In the genomic region with DNA sequence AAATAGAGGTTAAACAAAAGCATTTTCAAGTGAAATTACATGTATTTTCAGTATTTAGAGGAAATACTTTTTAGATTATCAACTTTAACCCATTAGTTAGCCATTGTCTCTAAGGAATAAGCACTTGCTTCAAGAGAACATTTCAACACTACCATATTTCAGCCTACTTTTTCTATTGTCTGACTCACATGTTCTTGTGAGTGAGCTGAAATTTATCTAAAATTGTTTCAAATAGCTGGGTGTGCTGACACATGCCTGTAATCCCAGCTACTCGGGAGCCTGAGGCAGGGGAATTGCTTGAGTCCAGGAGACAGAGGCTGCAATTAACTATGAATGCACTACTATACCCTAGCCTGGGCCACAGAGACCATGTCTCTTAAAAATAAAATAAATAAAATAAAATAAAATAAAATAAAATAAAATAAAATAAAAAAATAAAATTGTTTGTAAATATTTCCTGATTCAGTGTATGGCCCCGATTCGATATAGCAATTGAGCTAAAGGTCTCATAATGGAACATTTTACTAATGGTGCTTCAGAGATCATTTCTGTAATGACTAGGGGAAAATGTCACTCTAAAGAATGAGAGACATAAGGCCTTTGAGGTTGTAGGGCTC, we compare ENCODE assay signal across 32 cellular contexts.
DNase-seq lines count a peak whose midpoint lies in the region; TF ChIP-seq lines count a peak whose summit lies in the region.
"Had no signal": no experiment of that assay in that cellular context is flagged by ENCODE, and none has a peak within 500 bp of the region (broad histone marks: within the 10 kb centered on the region; RNA-seq: fewer than 3 reads in every experiment).

No MANE protein-coding gene starts in this region.

- DNase-seq in AG10803 (ENCODE audit: low read depth), result peak; percentile 61
- DNase-seq in NCI-H226, result peak; percentile 13
- DNase-seq in epithelial cell of esophagus (ENCODE audit: low read depth), result peak; percentile 62
- DNase-seq in mesenchymal stem cell, result no peak
- DNase-seq in activated gamma-delta T cell (lab: John Stamatoyannopoulos, UW), result no peak
- DNase-seq in CD14-positive monocyte (ENCODE audit: low spot score), result no peak
- no peak for DNase-seq in kidney tubule cell (ENCODE audit: low spot score)
- DNase-seq in activated CD4-positive, alpha-beta T cell treated with anti-CD3 and anti-CD28 coated beads for 48 hours, result no peak
- DNase-seq: ACHN; activated CD4-positive, alpha-beta T cell treated with anti-CD3 and anti-CD28 coated beads, Interleukin-2, amount 10 ng/mL, durations not matched to agents 7 days and 5 days; activated effector memory CD4-positive, alpha-beta T cell treated with anti-CD3 and anti-CD28 coated beads, Interleukin-2, amount 50 U/mL, for 16 hours; activated naive CD8-positive, alpha-beta T cell treated with anti-CD3 and anti-CD28 coated beads, Interleukin-2, amount 10 ng/mL, durations not matched to agents 7 days and 5 days; activated T-cell treated with anti-CD3 and anti-CD28 coated beads, Interleukin-2, amount 50 U/mL, for 24 hours; BE2C; cerebellar nuclear complex; dorsolateral prefrontal cortex; esophagus squamous epithelium; H9; islet precursor cell; left ventricle myocardium inferior; mesendoderm; NCI-H1105; NCI-H187; NCI-H510A treated with DMSO at 0.1 percent for 48 hours; RPMI8226; stimulated activated CD4-positive, alpha-beta T cell treated with anti-CD3 and anti-CD28 coated beads, Interleukin-2, amount 100 ng/mL, for 24 hours; stomach; T-cell; thyroid gland had no signal

- no peaks in the 10 kb centered on the region for H3K4me1 Mint-ChIP-seq in CD14-positive monocyte
- H3K4me1 Mint-ChIP-seq: activated CD4-positive, alpha-beta T cell treated with anti-CD3 and anti-CD28 coated beads, Interleukin-2, amount 10 ng/mL, durations not matched to agents 7 days and 5 days; activated naive CD8-positive, alpha-beta T cell treated with anti-CD3 and anti-CD28 coated beads, Interleukin-2, amount 10 ng/mL, durations not matched to agents 7 days and 5 days; H9; neural crest cell; T-cell had no signal

- intact Hi-C loops in CD14-positive monocyte (cut with micrococcal nuclease), result no loop called here

- H3K4me3 ChIP-seq in AG10803 (ENCODE audit: low read length) (no peak overlapping the region), epithelial cell of esophagus (ENCODE audit: low read length) (no peak overlapping the region), mesenchymal stem cell (ENCODE audit: insufficient read depth in 1 of 2, low read depth in 1 of 2, low read length in 2 of 2) (no peak overlapping the region)
- H3K4me3 ChIP-seq: dorsolateral prefrontal cortex, esophagus squamous epithelium, left ventricle myocardium inferior, right atrium auricular region, stomach, thyroid gland had no signal

- no peak overlapping the region for H2BK120ac ChIP-seq in mesenchymal stem cell (ENCODE audit: low read depth, low read length)

- no peak overlapping the region for H3K14ac ChIP-seq in mesenchymal stem cell (ENCODE audit: low read length in 2 of 2)

- no peaks in the 10 kb centered on the region for H3K27me3 Mint-ChIP-seq in CD14-positive monocyte (ENCODE audit: low read depth in 3 of 3)
- H3K27me3 Mint-ChIP-seq: activated CD4-positive, alpha-beta T cell treated with anti-CD3 and anti-CD28 coated beads, Interleukin-2, amount 10 ng/mL, durations not matched to agents 7 days and 5 days; activated naive CD8-positive, alpha-beta T cell treated with anti-CD3 and anti-CD28 coated beads, Interleukin-2, amount 10 ng/mL, durations not matched to agents 7 days and 5 days; activated T-cell treated with anti-CD3 and anti-CD28 coated beads, Interleukin-2, amount 50 U/mL, for 24 hours; T-cell had no signal

- peaks cover 0 to 31% of the 10 kb centered on the region in 2 experiments for H3K36me3 ChIP-seq in mesenchymal stem cell (ENCODE audit: control insufficient read depth in 1 of 2, insufficient read depth in 2 of 2, low read depth in 1 of 2, low read length in 2 of 2)
- H3K36me3 ChIP-seq: thyroid gland had no signal

- no peaks in the 10 kb centered on the region for H3K27me3 ChIP-seq in mesenchymal stem cell (ENCODE audit: control insufficient read depth in 1 of 2, insufficient read depth in 1 of 2, low read length in 2 of 2)
- H3K27me3 ChIP-seq: BE2C, dorsolateral prefrontal cortex, esophagus squamous epithelium, right atrium auricular region, stomach, thyroid gland had no signal

- no peaks in the 10 kb centered on the region for H3K79me1 ChIP-seq in mesenchymal stem cell (replicated peaks; ENCODE audit: low read length, poor library complexity, severe bottlenecking)

- H2AK5ac ChIP-seq in mesenchymal stem cell (ENCODE audit: low read length, severe bottlenecking), result no peak overlapping the region

- WGBS in mesenchymal stem cell, result 87% methylated on average over 3 of the region's 3 CpGs

- no peak overlapping the region for H3K27ac ChIP-seq in mesenchymal stem cell (ENCODE audit: low read length, poor library complexity, severe bottlenecking)
- H3K27ac ChIP-seq: dorsolateral prefrontal cortex, esophagus squamous epithelium, left ventricle myocardium inferior, parathyroid adenoma, right atrium auricular region, stomach, thyroid gland had no signal

- no peak overlapping the region for H3K4ac ChIP-seq in mesenchymal stem cell (ENCODE audit: low read depth in 1 of 2, low read length in 2 of 2)

- no peaks in the 10 kb centered on the region for H3K4me1 ChIP-seq in mesenchymal stem cell (ENCODE audit: control insufficient read depth, insufficient read depth, low read depth, low read length)
- H3K4me1 ChIP-seq: BE2C, esophagus squamous epithelium, left ventricle myocardium inferior, parathyroid adenoma, right atrium auricular region, thyroid gland had no signal

- H3K9me3 Mint-ChIP-seq in CD14-positive monocyte, result no peaks in the 10 kb centered on the region
- H3K9me3 Mint-ChIP-seq: activated CD4-positive, alpha-beta T cell treated with anti-CD3 and anti-CD28 coated beads, Interleukin-2, amount 10 ng/mL, durations not matched to agents 7 days and 5 days; activated naive CD8-positive, alpha-beta T cell treated with anti-CD3 and anti-CD28 coated beads, Interleukin-2, amount 10 ng/mL, durations not matched to agents 7 days and 5 days; activated T-cell treated with anti-CD3 and anti-CD28 coated beads, Interleukin-2, amount 50 U/mL, for 24 hours; H9; T-cell had no signal

- H3K4me3 Mint-ChIP-seq in CD14-positive monocyte, result no peak overlapping the region
- H3K4me3 Mint-ChIP-seq: activated CD4-positive, alpha-beta T cell treated with anti-CD3 and anti-CD28 coated beads, Interleukin-2, amount 10 ng/mL, durations not matched to agents 7 days and 5 days; activated naive CD8-positive, alpha-beta T cell treated with anti-CD3 and anti-CD28 coated beads, Interleukin-2, amount 10 ng/mL, durations not matched to agents 7 days and 5 days; activated T-cell treated with anti-CD3 and anti-CD28 coated beads, Interleukin-2, amount 50 U/mL, for 24 hours; H9; neural crest cell; T-cell had no signal

- no peak overlapping the region for H2BK12ac ChIP-seq in mesenchymal stem cell (ENCODE audit: low read length in 2 of 2)

- no peak overlapping the region for H4K8ac ChIP-seq in mesenchymal stem cell (ENCODE audit: low read length)

- no peak overlapping the region for H2BK15ac ChIP-seq in mesenchymal stem cell (ENCODE audit: low read depth, poor library complexity, severe bottlenecking)

- H3K9me3 ChIP-seq in mesenchymal stem cell (ENCODE audit: control insufficient read depth, low read length), result no peaks in the 10 kb centered on the region
- H3K9me3 ChIP-seq: BE2C, esophagus squamous epithelium, left ventricle myocardium inferior, right atrium auricular region, stomach, thyroid gland had no signal

- peak overlapping the region; percentile 28 for H3K9ac ChIP-seq in mesenchymal stem cell (ENCODE audit: low read length)
- H3K9ac ChIP-seq: parathyroid adenoma had no signal

- H4K91ac ChIP-seq in mesenchymal stem cell (ENCODE audit: low read length), result no peak overlapping the region

- no peak overlapping the region for H2BK5ac ChIP-seq in mesenchymal stem cell (ENCODE audit: low read depth, low read length, poor library complexity, severe bottlenecking)

- H2AFZ ChIP-seq in mesenchymal stem cell (ENCODE audit: low read depth, low read length), result no peak overlapping the region
- H2AFZ ChIP-seq: parathyroid adenoma had no signal

- no peak for TF ChIP-seq CTCF in AG10803 (conservative IDR thresholded peaks at IDR 0.05; ENCODE audit: low read length)
- no peak for TF ChIP-seq CTCF in epithelial cell of esophagus (IDR thresholded peaks at IDR 0.05; ENCODE audit: insufficient read depth, low read depth, low read length, missing control alignments)
- TF ChIP-seq CTCF in CD14-positive monocyte (IDR thresholded peaks at IDR 0.05), result no peak

- no peak overlapping the region for H3K18ac ChIP-seq in mesenchymal stem cell (ENCODE audit: low read depth in 1 of 2, low read length in 2 of 2)

- no peak overlapping the region for H3K23ac ChIP-seq in mesenchymal stem cell (ENCODE audit: low read length in 2 of 2)

- no peak overlapping the region for H3K4me2 ChIP-seq in mesenchymal stem cell (ENCODE audit: low read length, poor library complexity, severe bottlenecking)

- H3K36me3 Mint-ChIP-seq in CD14-positive monocyte, result peaks cover 25 to 35% of the 10 kb centered on the region in 2 donors
- H3K36me3 Mint-ChIP-seq: activated naive CD8-positive, alpha-beta T cell treated with anti-CD3 and anti-CD28 coated beads, Interleukin-2, amount 10 ng/mL, durations not matched to agents 7 days and 5 days had no signal

- H3K27ac Mint-ChIP-seq in CD14-positive monocyte, result no peak overlapping the region
- H3K27ac Mint-ChIP-seq: activated CD4-positive, alpha-beta T cell treated with anti-CD3 and anti-CD28 coated beads, Interleukin-2, amount 10 ng/mL, durations not matched to agents 7 days and 5 days; activated naive CD8-positive, alpha-beta T cell treated with anti-CD3 and anti-CD28 coated beads, Interleukin-2, amount 10 ng/mL, durations not matched to agents 7 days and 5 days; activated T-cell treated with anti-CD3 and anti-CD28 coated beads, Interleukin-2, amount 50 U/mL, for 24 hours; H9; T-cell had no signal

Comparison
In these comparisons a context has a peak if more than half of its experiments do, and no peak if none do; other contexts are left out.
1. DNase-seq: peak in AG10803 (single experiment), NCI-H226 (single experiment) and epithelial cell of esophagus (single experiment); none in mesenchymal stem cell (single experiment), activated gamma-delta T cell (single experiment), CD14-positive monocyte (single experiment), kidney tubule cell (single experiment) and activated CD4-positive, alpha-beta T cell treated with anti-CD3 and anti-CD28 coated beads for 48 hours (single experiment).